ENCODE assay signal across 32 cellular contexts in genomic region chr1:179798864-179799516, GRCh38. TPM values are rescaled to one million over a fixed set of nuclear protein-coding genes. Genes with fewer than 3 reads are reported as not detected.
"Had no signal": no experiment of that assay in that cellular context is flagged by ENCODE, and none has a peak within 500 bp of the region (broad histone marks: within the 10 kb centered on the region; RNA-seq: fewer than 3 reads in every experiment).

No MANE protein-coding gene starts in this region.

- H3K4me1 Mint-ChIP-seq: activated CD8-positive, alpha-beta memory T cell treated with anti-CD3 and anti-CD28 coated beads, Interleukin-2, amount 10 ng/mL, durations not matched to agents 7 days and 5 days; activated naive CD4-positive, alpha-beta T cell treated with anti-CD3 and anti-CD28 coated beads, Interleukin-2, amount 50 U/mL, for 24 hours; stimulated activated memory B cell treated with anti-CD40 and anti-IgM and Interleukin-4, amounts not matched to agents 10 μg/mL and 1 μg/mL and 100 μg/mL, for 72 hours had no signal

- H3K36me3 Mint-ChIP-seq: activated CD8-positive, alpha-beta memory T cell treated with anti-CD3 and anti-CD28 coated beads, Interleukin-2, amount 10 ng/mL, durations not matched to agents 7 days and 5 days; activated naive CD4-positive, alpha-beta T cell treated with anti-CD3 and anti-CD28 coated beads, Interleukin-2, amount 50 U/mL, for 24 hours; natural killer cell treated with Interleukin-12 subunit alpha and Interleukin-12 subunit beta and Interleukin-15 and Interleukin-18, amount 100 ng/mL, for 72 hours; stimulated activated memory B cell treated with anti-CD40 and anti-IgM and Interleukin-4, amounts not matched to agents 10 μg/mL and 1 μg/mL and 100 μg/mL, for 72 hours; WTC11 had no signal

- H3K4me3 Mint-ChIP-seq: activated CD8-positive, alpha-beta memory T cell treated with anti-CD3 and anti-CD28 coated beads, Interleukin-2, amount 10 ng/mL, durations not matched to agents 7 days and 5 days; activated CD8-positive, alpha-beta T cell treated with anti-CD3 and anti-CD28 coated beads, Interleukin-2, amount 10 ng/mL, durations not matched to agents 7 days and 5 days; activated naive CD4-positive, alpha-beta T cell treated with anti-CD3 and anti-CD28 coated beads, Interleukin-2, amount 50 U/mL, for 24 hours; effector memory CD8-positive, alpha-beta T cell; natural killer cell treated with Interleukin-12 subunit alpha and Interleukin-12 subunit beta and Interleukin-15 and Interleukin-18, amount 100 ng/mL, for 72 hours; stimulated activated memory B cell treated with anti-CD40 and anti-IgM and Interleukin-4, amounts not matched to agents 10 μg/mL and 1 μg/mL and 100 μg/mL, for 72 hours; WTC11 had no signal

- H3K27me3 ChIP-seq: gastroesophageal sphincter, right lobe of liver, stomach, thyroid gland, upper lobe of right lung had no signal

- H3K9me3 Mint-ChIP-seq: activated naive CD4-positive, alpha-beta T cell treated with anti-CD3 and anti-CD28 coated beads, Interleukin-2, amount 50 U/mL, for 24 hours; activated T-helper 2 cell treated with anti-CD3 and anti-CD28 coated beads, Interferon-gamma antibody, Interleukin-2, Interleukin-4, amounts not matched to agents 10 μg/mL and 5 μg/mL and 100 μg/mL, durations not matched to agents 14 hours and 24 hours and 36 hours; effector memory CD8-positive, alpha-beta T cell; natural killer cell treated with Interleukin-12 subunit alpha and Interleukin-12 subunit beta and Interleukin-15 and Interleukin-18, amount 100 ng/mL, for 72 hours; stimulated activated memory B cell treated with anti-CD40 and anti-IgM and Interleukin-4, amounts not matched to agents 10 μg/mL and 1 μg/mL and 100 μg/mL, for 72 hours; WTC11 had no signal

- H3K4me1 ChIP-seq: gastroesophageal sphincter, lower lobe of right lung, right lobe of liver, stomach, thyroid gland, upper lobe of right lung had no signal

- H3K27ac Mint-ChIP-seq: activated CD8-positive, alpha-beta memory T cell treated with anti-CD3 and anti-CD28 coated beads, Interleukin-2, amount 10 ng/mL, durations not matched to agents 7 days and 5 days; activated CD8-positive, alpha-beta T cell treated with anti-CD3 and anti-CD28 coated beads, Interleukin-2, amount 10 ng/mL, durations not matched to agents 7 days and 5 days; activated naive CD4-positive, alpha-beta T cell treated with anti-CD3 and anti-CD28 coated beads, Interleukin-2, amount 50 U/mL, for 24 hours; activated T-helper 2 cell treated with anti-CD3 and anti-CD28 coated beads, Interferon-gamma antibody, Interleukin-2, Interleukin-4, amounts not matched to agents 10 μg/mL and 5 μg/mL and 100 μg/mL, durations not matched to agents 14 hours and 24 hours and 36 hours; effector memory CD8-positive, alpha-beta T cell; natural killer cell treated with Interleukin-12 subunit alpha and Interleukin-12 subunit beta and Interleukin-15 and Interleukin-18, amount 100 ng/mL, for 72 hours; stimulated activated memory B cell treated with anti-CD40 and anti-IgM and Interleukin-4, amounts not matched to agents 10 μg/mL and 1 μg/mL and 100 μg/mL, for 72 hours; WTC11 had no signal

- H3K27ac ChIP-seq: coronary artery, gastroesophageal sphincter, lower lobe of right lung, right lobe of liver, stomach, thyroid gland, upper lobe of right lung had no signal

- DNase-seq: activated CD8-positive, alpha-beta memory T cell treated with anti-CD3 and anti-CD28 coated beads, Interleukin-2, amount 10 ng/mL, durations not matched to agents 7 days and 5 days; activated CD8-positive, alpha-beta T cell treated with anti-CD3 and anti-CD28 coated beads, Interleukin-2, amount 10 ng/mL, durations not matched to agents 7 days and 5 days; activated T-cell treated with anti-CD3 and anti-CD28 coated beads, Interleukin-2, amount 50 U/mL, for 48 hours; anterior cingulate cortex; cerebellar nuclear complex; effector memory CD8-positive, alpha-beta T cell; erythroblast; head of caudate nucleus; hippocampal formation; left colon; lower lobe of right lung; mesendoderm; mucosa of descending colon; right lobe of liver; small intestine; stimulated activated CD4-positive, alpha-beta T cell treated with anti-CD3 and anti-CD28 coated beads, Interleukin-1b, Interleukin-23, amount 100 ng/mL, for 48 hours; stimulated activated CD4-positive, alpha-beta T cell treated with anti-CD3 and anti-CD28 coated beads, Interleukin-4, amount 100 ng/mL, for 4 hours; stimulated activated CD8-positive, alpha-beta memory T cell treated with anti-CD3 and anti-CD28 coated beads, Interleukin-4, amount 100 ng/mL, for 48 hours; stomach; T-helper 2 cell; thyroid gland; upper lobe of right lung had no signal

- H3K9me3 ChIP-seq: gastroesophageal sphincter, lower lobe of right lung, mucosa of descending colon, right lobe of liver, stomach, thyroid gland, upper lobe of right lung had no signal

- H3K4me3 ChIP-seq: coronary artery, gastroesophageal sphincter, lower lobe of right lung, mucosa of descending colon, right lobe of liver, stomach, thyroid gland, upper lobe of right lung had no signal

- H3K27me3 Mint-ChIP-seq: activated naive CD4-positive, alpha-beta T cell treated with anti-CD3 and anti-CD28 coated beads, Interleukin-2, amount 50 U/mL, for 24 hours had no signal

- H3K36me3 ChIP-seq: gastroesophageal sphincter, lower lobe of right lung, right lobe of liver, stomach, thyroid gland, upper lobe of right lung had no signal

- ATAC-seq: activated CD8-positive, alpha-beta memory T cell treated with anti-CD3 and anti-CD28 coated beads, Interleukin-2, amount 10 ng/mL, durations not matched to agents 7 days and 5 days; activated CD8-positive, alpha-beta T cell treated with anti-CD3 and anti-CD28 coated beads, Interleukin-2, amount 10 ng/mL, durations not matched to agents 7 days and 5 days; effector memory CD8-positive, alpha-beta T cell; gastroesophageal sphincter; left colon; lower lobe of right lung; mucosa of descending colon; right lobe of liver; stimulated activated memory B cell treated with anti-CD40 and anti-IgM and Interleukin-4, amounts not matched to agents 10 μg/mL and 1 μg/mL and 100 μg/mL, for 72 hours; upper lobe of right lung; WTC11 had no signal

RNA-seq across cellular contexts. Expression of gene FAM163A, which starts 55.9 kb away (rescaled TPM):
- total RNA-seq: activated CD8-positive, alpha-beta memory T cell treated with anti-CD3 and anti-CD28 coated beads, Interleukin-2, amount 10 ng/mL, durations not matched to agents 7 days and 5 days; activated CD8-positive, alpha-beta T cell treated with anti-CD3 and anti-CD28 coated beads, Interleukin-2, amount 10 ng/mL, durations not matched to agents 7 days and 5 days; activated T-helper 2 cell treated with anti-CD3 and anti-CD28 coated beads, Interferon-gamma antibody, Interleukin-2, Interleukin-4, amounts not matched to agents 10 μg/mL and 5 μg/mL and 100 μg/mL, durations not matched to agents 14 hours and 24 hours and 36 hours; lower lobe of right lung; myocyte; natural killer cell treated with Interleukin-12 subunit alpha and Interleukin-12 subunit beta and Interleukin-15 and Interleukin-18, amount 100 ng/mL, for 72 hours; osteoblast; upper lobe of right lung had no signal
- polyA plus RNA-seq: keratinocyte had no signal
